24 cellular contexts compared by ENCODE assay signal in the genomic region with DNA sequence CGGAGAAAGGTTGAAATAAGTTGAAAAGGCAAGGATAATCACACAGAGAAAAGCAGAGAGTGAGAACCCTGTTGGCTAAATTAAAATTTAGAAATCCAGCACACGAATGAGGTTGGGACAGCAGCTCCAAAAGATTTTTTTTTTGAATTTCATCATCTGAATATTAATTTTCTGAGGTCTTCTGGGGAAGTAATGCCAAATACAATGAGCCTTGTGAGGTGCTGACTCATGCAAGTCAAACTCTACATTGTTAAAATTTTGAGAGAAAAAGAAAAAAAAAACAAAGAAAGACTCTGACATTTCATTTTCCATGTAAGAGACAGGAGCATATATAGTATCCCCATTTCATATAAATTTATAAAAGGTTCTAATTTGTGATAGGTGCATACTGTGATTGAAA.
"Had no signal": no experiment of that assay in that cellular context is flagged by ENCODE, and none has a peak within 500 bp of the region (broad histone marks: within the 10 kb centered on the region; RNA-seq: fewer than 3 reads in every experiment).

No MANE protein-coding gene starts in this region.

- H3K36me3 ChIP-seq: cardiac muscle cell, heart left ventricle, stomach, suprapubic skin, vagina had no signal

- H3K27ac ChIP-seq: cardiac muscle cell, heart left ventricle, stomach, suprapubic skin, vagina had no signal

- H3K4me3 ChIP-seq: cardiac muscle cell, heart left ventricle, smooth muscle cell, stomach, suprapubic skin, vagina had no signal

- ATAC-seq: heart left ventricle; left colon; sciatic nerve; stimulated activated memory B cell treated with anti-CD40 and anti-IgM and Interleukin-4, amounts not matched to agents 10 μg/mL and 1 μg/mL and 100 μg/mL, for 72 hours had no signal

- H3K9me3 ChIP-seq: heart left ventricle, stomach, suprapubic skin, vagina had no signal

- H3K27ac Mint-ChIP-seq: activated naive CD8-positive, alpha-beta T cell treated with anti-CD3 and anti-CD28 coated beads for 36 hours; memory B cell; nephron progenitor cell; stimulated activated memory B cell treated with anti-CD40 and anti-IgM and Interleukin-4, amounts not matched to agents 10 μg/mL and 1 μg/mL and 100 μg/mL, for 72 hours; type B pancreatic cell had no signal

- DNase-seq: activated CD4-positive, alpha-beta T cell treated with anti-CD3 and anti-CD28 coated beads for 4 hours; activated CD4-positive, alpha-beta T cell treated with anti-CD3 and anti-CD28 coated beads, Interleukin-2, amount 50 U/mL, for 48 hours; activated CD4-positive, CD25-positive, alpha-beta regulatory T cell; activated naive CD4-positive, alpha-beta T cell treated with Interleukin-2 at 50 U/mL for 16 hours; activated naive CD8-positive, alpha-beta T cell treated with anti-CD3 and anti-CD28 coated beads for 36 hours; activated T-cell treated with anti-CD3 and anti-CD28 coated beads, Interleukin-2, amount 50 U/mL, for 48 hours; amniotic stem cell; cortex of kidney; heart left ventricle; left colon; nephron progenitor cell; occipital lobe; posterior cingulate gyrus; stimulated activated CD4-positive, alpha-beta T cell treated with anti-CD3 and anti-CD28 coated beads, Interleukin-15, amount 100 ng/mL, for 24 hours; stomach; T1000 had no signal

- H3K9me3 Mint-ChIP-seq: nephron progenitor cell, type B pancreatic cell had no signal

- H3K4me1 Mint-ChIP-seq: activated naive CD8-positive, alpha-beta T cell treated with anti-CD3 and anti-CD28 coated beads for 36 hours; memory B cell; stimulated activated memory B cell treated with anti-CD40 and anti-IgM and Interleukin-4, amounts not matched to agents 10 μg/mL and 1 μg/mL and 100 μg/mL, for 72 hours had no signal

- H3K27me3 Mint-ChIP-seq: activated naive CD8-positive, alpha-beta T cell treated with anti-CD3 and anti-CD28 coated beads for 36 hours; memory B cell; stimulated activated memory B cell treated with anti-CD40 and anti-IgM and Interleukin-4, amounts not matched to agents 10 μg/mL and 1 μg/mL and 100 μg/mL, for 72 hours; type B pancreatic cell had no signal

- H3K27me3 ChIP-seq: cardiac muscle cell, heart left ventricle, stomach, suprapubic skin, vagina had no signal

- H3K4me1 ChIP-seq: stomach, suprapubic skin, vagina had no signal

- H3K36me3 Mint-ChIP-seq: activated naive CD8-positive, alpha-beta T cell treated with anti-CD3 and anti-CD28 coated beads for 36 hours; memory B cell; stimulated activated memory B cell treated with anti-CD40 and anti-IgM and Interleukin-4, amounts not matched to agents 10 μg/mL and 1 μg/mL and 100 μg/mL, for 72 hours; type B pancreatic cell had no signal

- H3K4me3 Mint-ChIP-seq: activated naive CD8-positive, alpha-beta T cell treated with anti-CD3 and anti-CD28 coated beads for 36 hours; memory B cell; nephron progenitor cell; stimulated activated memory B cell treated with anti-CD40 and anti-IgM and Interleukin-4, amounts not matched to agents 10 μg/mL and 1 μg/mL and 100 μg/mL, for 72 hours; type B pancreatic cell had no signal
